ENCODE assay signal across 11 cellular contexts in the genomic region with DNA sequence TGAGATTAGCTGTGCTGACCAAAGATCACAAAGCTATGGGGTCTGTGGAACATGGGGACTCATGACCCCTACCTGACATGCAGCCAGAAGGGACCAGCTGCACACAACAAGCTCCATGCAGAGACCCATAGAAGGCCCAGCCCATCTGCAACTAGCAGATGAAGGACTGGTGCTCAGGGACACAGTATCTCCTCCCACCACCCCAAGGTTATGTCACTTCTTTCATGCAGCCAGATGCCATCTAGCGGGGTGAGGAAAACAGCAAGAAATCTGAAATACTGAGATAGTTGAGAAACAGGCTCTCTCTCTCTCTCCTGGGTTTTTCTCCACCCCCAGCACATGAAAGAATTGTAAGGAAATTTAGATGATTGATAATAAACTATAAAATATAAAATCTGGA.
DNase-seq lines count a peak whose midpoint lies in the region; ATAC-seq and TF ChIP-seq lines count a peak whose summit lies in the region.
"Had no signal": no experiment of that assay in that cellular context is flagged by ENCODE, and none has a peak within 500 bp of the region (broad histone marks: within the 10 kb centered on the region; RNA-seq: fewer than 3 reads in every experiment).

No MANE protein-coding gene starts in this region.

- H3K27me3 ChIP-seq in BE2C (0 out of 2 replicates have a peak, but pooled peaks cover 2% of the 10 kb centered on the region), hepatocyte (no peaks in the 10 kb centered on the region)

- no peak overlapping the region for H3K27ac ChIP-seq in hepatocyte
- H3K27ac ChIP-seq: breast epithelium, gastrocnemius medialis had no signal

- no peak; the same call in 1 of the 2 replicates for TF ChIP-seq CTCF in BE2C (IDR thresholded peaks at IDR 0.05; ENCODE audit: low read depth, low read length)
- TF ChIP-seq CTCF in hepatocyte (IDR thresholded peaks at IDR 0.05; ENCODE audit: poor library complexity) = no peak

- no peak overlapping the region for H2AFZ ChIP-seq in hepatocyte

- no peaks in the 10 kb centered on the region for H3K9me2 ChIP-seq in hepatocyte (replicated peaks; ENCODE audit: insufficient read depth)

- H3K79me2 ChIP-seq in hepatocyte = no peaks in the 10 kb centered on the region

- no peaks in the 10 kb centered on the region for H3K4me1 ChIP-seq in BE2C
- peaks cover 11% of the 10 kb centered on the region for H3K4me1 ChIP-seq in hepatocyte (ENCODE audit: insufficient read depth)
- H3K4me1 ChIP-seq: breast epithelium, gastrocnemius medialis had no signal

- DNase-seq in BE2C (peak; percentile 20), RPMI8226 (peak; percentile 3), hepatocyte (ENCODE audit: low spot score) (peak; percentile 33), DMS79 (lab: John Stamatoyannopoulos, UW) (no peak), hypothalamus (lab: John Stamatoyannopoulos, UW) (no peak), posterior vena cava (ENCODE audit: low spot score) (no peak)
- DNase-seq: activated CD8-positive, alpha-beta memory T cell treated with anti-CD3 and anti-CD28 coated beads, Interleukin-2, amount 50 U/mL, for 4 hours; gastrocnemius medialis had no signal

- peak overlapping the region; percentile 85 for H3K4me2 ChIP-seq in hepatocyte

- H3K36me3 ChIP-seq in BE2C (no peaks in the 10 kb centered on the region), hepatocyte (replicated peaks; ENCODE audit: insufficient read depth, low read depth) (no peaks in the 10 kb centered on the region)
- H3K36me3 ChIP-seq: breast epithelium, gastrocnemius medialis had no signal

- intact Hi-C loops in posterior vena cava (cut with DNase I) = loop anchor here (5.0 kb wide), 1 partner anchor 326 kb away; no protein-coding TSS in a partner anchor

- no peaks in the 10 kb centered on the region for H4K20me1 ChIP-seq in hepatocyte (ENCODE audit: insufficient read depth, poor library complexity, severe bottlenecking)

- ATAC-seq in GM18868 (IDR thresholded peaks at IDR 0.05; ENCODE audit: unreplicated experiment) (peak; percentile 37), GM19023 (IDR thresholded peaks at IDR 0.05; ENCODE audit: unreplicated experiment) (no peak)

- H3K4me3 ChIP-seq in BE2C (ENCODE audit: low read depth, low read length) (no peak overlapping the region), hepatocyte (no peak overlapping the region)

- 57% methylated on average over 1 of the region's 1 CpG for WGBS in hepatocyte (ENCODE audit: low lambda C conversion rate, missing lambda C conversion rate)

- H3K9me3 ChIP-seq in BE2C = peaks cover 5% of the 10 kb centered on the region; the same call in 1 of the 2 replicates
- H3K9me3 ChIP-seq in hepatocyte (ENCODE audit: low read depth) = no peaks in the 10 kb centered on the region

Comparison
In these comparisons a context has a peak if more than half of its experiments do, and no peak if none do; other contexts are left out.
1. DNase-seq: peak in BE2C (single experiment), RPMI8226 (single experiment) and hepatocyte (single experiment); none in DMS79 (single experiment), hypothalamus (0 of 51) and posterior vena cava (single experiment).